Comparison of ENCODE assay signal across 8 cellular contexts in the genomic region with DNA sequence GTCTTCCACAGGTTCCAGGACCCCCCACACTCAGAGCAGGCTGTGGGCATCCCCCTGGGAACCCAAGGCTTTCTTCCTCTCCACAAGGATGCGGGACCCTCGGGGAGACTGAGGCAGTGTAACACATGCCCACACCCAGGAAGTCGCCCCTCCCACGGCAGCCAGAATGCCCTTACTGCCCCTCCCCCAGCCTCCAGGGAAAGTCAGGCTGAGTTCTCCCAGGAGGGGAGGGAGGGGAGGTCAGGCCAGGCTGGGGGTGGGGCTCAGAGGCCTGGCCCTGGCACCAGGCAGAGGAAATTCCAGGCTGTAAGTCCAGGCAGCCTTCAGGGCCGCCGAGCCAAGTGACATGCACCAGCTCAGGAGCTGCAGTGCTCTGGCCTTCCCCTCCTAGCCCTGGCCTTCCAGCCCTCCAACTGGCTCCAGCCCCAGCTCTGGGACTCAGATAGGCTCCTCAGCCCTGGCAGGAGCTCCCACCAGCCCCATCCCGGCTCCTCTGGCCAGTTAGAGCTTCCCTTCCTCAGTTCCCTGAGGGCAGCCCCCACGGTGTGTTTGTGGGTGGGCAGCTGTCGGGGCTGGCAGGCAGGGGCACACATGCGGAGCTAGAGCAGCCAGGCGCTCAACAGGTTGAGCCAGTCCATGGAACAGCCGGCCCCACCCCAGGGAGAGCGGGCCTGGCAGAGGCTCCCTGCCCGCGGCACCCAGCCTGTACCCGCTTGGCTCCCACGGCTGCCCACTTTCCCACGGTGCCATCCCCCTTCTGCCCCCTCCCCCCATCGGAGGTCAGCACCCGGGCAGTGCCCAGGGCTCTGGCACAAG. TPM values are rescaled to one million over a fixed set of nuclear protein-coding genes. Genes with fewer than 3 reads are reported as not detected.
A peak's percentile ranks its signal among the peaks of the same experiment; 100 is the strongest.
DNase-seq lines count a peak whose midpoint lies in the region; ATAC-seq lines count a peak whose summit lies in the region.

No MANE protein-coding gene starts in this region.

- H3K27ac Mint-ChIP-seq in activated T-cell treated with anti-CD3 and anti-CD28 coated beads, Interleukin-2, amount 50 U/mL, for 24 hours: peak overlapping the region; percentile 91

- ATAC-seq in sciatic nerve: peak; percentile 27

- H3K27me3 Mint-ChIP-seq in activated T-cell treated with anti-CD3 and anti-CD28 coated beads, Interleukin-2, amount 50 U/mL, for 24 hours: no peaks in the 10 kb centered on the region

- intact Hi-C loops in sciatic nerve (cut with DNase I): no loop called here

- peaks cover 77% of the 10 kb centered on the region for H3K4me1 Mint-ChIP-seq in activated T-cell treated with anti-CD3 and anti-CD28 coated beads, Interleukin-2, amount 50 U/mL, for 24 hours (ENCODE audit: low read depth)

- no peaks in the 10 kb centered on the region for H3K9me3 Mint-ChIP-seq in activated T-cell treated with anti-CD3 and anti-CD28 coated beads, Interleukin-2, amount 50 U/mL, for 24 hours

- peak overlapping the region; percentile 88 for H3K4me3 Mint-ChIP-seq in activated T-cell treated with anti-CD3 and anti-CD28 coated beads, Interleukin-2, amount 50 U/mL, for 24 hours

- DNase-seq in activated T-cell treated with anti-CD3 and anti-CD28 coated beads, Interleukin-2, amount 50 U/mL, for 24 hours: peak; percentile 36
- no peak for DNase-seq in activated T-cell treated with anti-CD3 and anti-CD28 coated beads, Interleukin-2, amount 50 U/mL, for 1 hour
- DNase-seq in amygdala (lab: John Stamatoyannopoulos, UW): peak in 29 of 56 donors; percentile 27 to 76 (median 53)
- DNase-seq in hepatic stellate cell (ENCODE audit: low spot score): peak; percentile 81
- peak; percentile 86 for DNase-seq in sciatic nerve (ENCODE audit: low spot score)
- no peak for DNase-seq in effector CD8-positive, alpha-beta T cell (lab: John Stamatoyannopoulos, UW)
- DNase-seq in RKO (ENCODE audit: low spot score): no peak
- DNase-seq in activated naive CD4-positive, alpha-beta T cell treated with Interleukin-2 at 50 U/mL for 16 hours: no peak

- peaks cover 9% of the 10 kb centered on the region for H3K36me3 Mint-ChIP-seq in activated T-cell treated with anti-CD3 and anti-CD28 coated beads, Interleukin-2, amount 50 U/mL, for 24 hours (ENCODE audit: low read depth)

RNA-seq across cellular contexts. Expression of a gene that starts 3.6 kb away (rescaled TPM):
- 53.6 TPM for total RNA-seq in sciatic nerve

RNA-seq across cellular contexts. Expression of a gene that starts 34.0 kb away (rescaled TPM):
- not detected for total RNA-seq in sciatic nerve

RNA-seq across cellular contexts. Expression of a gene that starts 38.4 kb away (rescaled TPM):
- 0.18 TPM for total RNA-seq in sciatic nerve

RNA-seq across cellular contexts. Expression of a gene that starts 49.4 kb away (rescaled TPM):
- not detected for total RNA-seq in sciatic nerve

Comparison
In these comparisons a context has a peak if more than half of its experiments do, and no peak if none do; other contexts are left out.
1. DNase-seq: peak in activated T-cell treated with anti-CD3 and anti-CD28 coated beads, Interleukin-2, amount 50 U/mL, for 24 hours (single experiment), amygdala (29 of 56), hepatic stellate cell (single experiment) and sciatic nerve (single experiment); none in activated T-cell treated with anti-CD3 and anti-CD28 coated beads, Interleukin-2, amount 50 U/mL, for 1 hour (single experiment), effector CD8-positive, alpha-beta T cell (single experiment), RKO (single experiment) and activated naive CD4-positive, alpha-beta T cell treated with Interleukin-2 at 50 U/mL for 16 hours (single experiment).